Comparison of ENCODE assay signal across 9 cellular contexts in genomic region chr14:104116544-104117340, GRCh38. TPM values are rescaled to one million over a fixed set of nuclear protein-coding genes. Genes with fewer than 3 reads are reported as not detected.
DNase-seq lines count a peak whose midpoint lies in the region; ATAC-seq and TF ChIP-seq lines count a peak whose summit lies in the region.
"Had no signal": no experiment of that assay in that cellular context is flagged by ENCODE, and none has a peak within 500 bp of the region (broad histone marks: within the 10 kb centered on the region; RNA-seq: fewer than 3 reads in every experiment).

No MANE protein-coding gene starts in this region.

- ATAC-seq in HG03521 (IDR thresholded peaks at IDR 0.05; ENCODE audit: unreplicated experiment), result no peak

- no peak for TF ChIP-seq CTCF in transverse colon (IDR thresholded peaks at IDR 0.05)

- H3K4me3 ChIP-seq in ectodermal cell (ENCODE audit: insufficient read depth, low read depth, low read length) (peak overlapping the region; percentile 25), mesendoderm (ENCODE audit: low read length) (no peak overlapping the region), transverse colon (peak overlapping the region; percentile 39 to 63 (median 52))

- H3K9ac ChIP-seq in mesendoderm (ENCODE audit: low read length), result peak overlapping the region; percentile 45

- peak; percentile 22 for DNase-seq in activated CD8-positive, alpha-beta memory T cell treated with anti-CD3 and anti-CD28 coated beads, Interleukin-2, amount 50 U/mL, for 4 hours
- no peak for DNase-seq in activated CD8-positive, alpha-beta memory T cell treated with anti-CD3 and anti-CD28 coated beads, Interleukin-2, amount 50 U/mL, for 48 hours
- no peak for DNase-seq in mesendoderm
- peak; percentile 83 for DNase-seq in transverse colon
- no peak for DNase-seq in activated T-helper 1 cell treated with anti-CD3 and anti-CD28 coated beads, Interleukin-12 subunit alpha, Interleukin-12 subunit beta, Interleukin-2, Interleukin-4 antibody, amounts not matched to agents 30 ng/mL and 10 ng/mL and 1 ng/mL, durations not matched to agents 14 hours and 24 hours and 36 hours (ENCODE audit: low spot score)
- DNase-seq in NCI-H1930 (lab: John Stamatoyannopoulos, UW), result no peak

- H3K9me3 Mint-ChIP-seq in activated T-helper 1 cell treated with anti-CD3 and anti-CD28 coated beads, Interleukin-12 subunit alpha, Interleukin-12 subunit beta, Interleukin-2, Interleukin-4 antibody, amounts not matched to agents 30 ng/mL and 10 ng/mL and 1 ng/mL, durations not matched to agents 14 hours and 24 hours and 36 hours, result no peaks in the 10 kb centered on the region

- peak overlapping the region; percentile 64 for H3K56ac ChIP-seq in mesendoderm (ENCODE audit: low read length)

- H3K27ac Mint-ChIP-seq in activated T-helper 1 cell treated with anti-CD3 and anti-CD28 coated beads, Interleukin-12 subunit alpha, Interleukin-12 subunit beta, Interleukin-2, Interleukin-4 antibody, amounts not matched to agents 30 ng/mL and 10 ng/mL and 1 ng/mL, durations not matched to agents 14 hours and 24 hours and 36 hours, result no peak overlapping the region

- H3K27ac ChIP-seq in ectodermal cell (ENCODE audit: insufficient read depth, low read depth, low read length, poor library complexity, severe bottlenecking), result no peak overlapping the region
- no peak overlapping the region for H3K27ac ChIP-seq in mesendoderm (ENCODE audit: low read depth, low read length)
- H3K27ac ChIP-seq in transverse colon, result peak overlapping the region; percentile 75 to 87 (median 82)

- peak; percentile 23 for TF ChIP-seq POLR2A in transverse colon (IDR thresholded peaks at IDR 0.05)

- H3K27me3 Mint-ChIP-seq in activated T-helper 1 cell treated with anti-CD3 and anti-CD28 coated beads, Interleukin-12 subunit alpha, Interleukin-12 subunit beta, Interleukin-2, Interleukin-4 antibody, amounts not matched to agents 30 ng/mL and 10 ng/mL and 1 ng/mL, durations not matched to agents 14 hours and 24 hours and 36 hours (ENCODE audit: insufficient read depth), result peaks cover 22% of the 10 kb centered on the region

- no peak overlapping the region for H3K23ac ChIP-seq in mesendoderm (ENCODE audit: low read length)

- intact Hi-C loops in transverse colon (cut with DNase I; ENCODE audit: low total_unique reads), result no loop called here
- intact Hi-C loops in activated T-helper 1 cell treated with anti-CD3 and anti-CD28 coated beads, Interleukin-12 subunit alpha, Interleukin-12 subunit beta, Interleukin-2, Interleukin-4 antibody, amounts not matched to agents 30 ng/mL and 10 ng/mL and 1 ng/mL, durations not matched to agents 14 hours and 24 hours and 36 hours (cut with micrococcal nuclease), result no loop called here

- no peak overlapping the region for H2BK120ac ChIP-seq in mesendoderm (ENCODE audit: low read depth, low read length)

- no peaks in the 10 kb centered on the region for H3K4me1 Mint-ChIP-seq in activated T-helper 1 cell treated with anti-CD3 and anti-CD28 coated beads, Interleukin-12 subunit alpha, Interleukin-12 subunit beta, Interleukin-2, Interleukin-4 antibody, amounts not matched to agents 30 ng/mL and 10 ng/mL and 1 ng/mL, durations not matched to agents 14 hours and 24 hours and 36 hours (ENCODE audit: low read depth)

- H3K9me3 ChIP-seq in ectodermal cell (ENCODE audit: control insufficient read depth, low read length), result no peaks in the 10 kb centered on the region
- H3K9me3 ChIP-seq in transverse colon, result no peaks in the 10 kb centered on the region

- no peak overlapping the region for H4K8ac ChIP-seq in mesendoderm (ENCODE audit: low read depth, low read length)

- H3K27me3 ChIP-seq in ectodermal cell (ENCODE audit: control insufficient read depth, insufficient read depth, low read length, poor library complexity, severe bottlenecking) (peaks cover 62% of the 10 kb centered on the region), mesendoderm (ENCODE audit: insufficient read depth, low read length, poor library complexity) (peaks cover 10% of the 10 kb centered on the region), transverse colon (peaks cover 44% of the 10 kb centered on the region)

- in situ Hi-C loops in transverse colon (cut with MboI; ENCODE audit: low pct_ligation_motif_present in 1 of 4, low pct_unique_long_range_greater_than_20kb in 1 of 4, low sequenced_read_pairs in 3 of 4), result no loop called here

- no peaks in the 10 kb centered on the region for H3K79me1 ChIP-seq in mesendoderm (ENCODE audit: low read length)

- H3K36me3 ChIP-seq in ectodermal cell (ENCODE audit: control insufficient read depth, insufficient read depth, low read length) (no peaks in the 10 kb centered on the region), mesendoderm (ENCODE audit: control insufficient read depth, insufficient read depth, low read length) (no peaks in the 10 kb centered on the region), transverse colon (no peaks in the 10 kb centered on the region)

- H3K4ac ChIP-seq in mesendoderm (ENCODE audit: low read depth, low read length), result no peak overlapping the region

- H3K4me2 ChIP-seq in mesendoderm (ENCODE audit: low read length), result peak overlapping the region; percentile 25

- H4K5ac ChIP-seq in mesendoderm (ENCODE audit: low read length), result no peak overlapping the region

- no peak overlapping the region for H2BK5ac ChIP-seq in mesendoderm (ENCODE audit: low read length)

- no peak for TF ChIP-seq EP300 in transverse colon (IDR thresholded peaks at IDR 0.05; ENCODE audit: low read depth)

- H3K4me1 ChIP-seq in ectodermal cell (ENCODE audit: control insufficient read depth, insufficient read depth, low read length), result no peaks in the 10 kb centered on the region
- no peaks in the 10 kb centered on the region for H3K4me1 ChIP-seq in mesendoderm (ENCODE audit: control insufficient read depth, low read depth, low read length)
- peaks cover 0 to 23% (median 18%) of the 10 kb centered on the region in 4 donors for H3K4me1 ChIP-seq in transverse colon

- no peak overlapping the region for H3K4me3 Mint-ChIP-seq in activated T-helper 1 cell treated with anti-CD3 and anti-CD28 coated beads, Interleukin-12 subunit alpha, Interleukin-12 subunit beta, Interleukin-2, Interleukin-4 antibody, amounts not matched to agents 30 ng/mL and 10 ng/mL and 1 ng/mL, durations not matched to agents 14 hours and 24 hours and 36 hours

- no peak overlapping the region for H2BK15ac ChIP-seq in mesendoderm (replicated peaks; ENCODE audit: low read depth)

- H3K36me3 Mint-ChIP-seq in activated T-helper 1 cell treated with anti-CD3 and anti-CD28 coated beads, Interleukin-12 subunit alpha, Interleukin-12 subunit beta, Interleukin-2, Interleukin-4 antibody, amounts not matched to agents 30 ng/mL and 10 ng/mL and 1 ng/mL, durations not matched to agents 14 hours and 24 hours and 36 hours (ENCODE audit: low read depth), result no peaks in the 10 kb centered on the region

- no peaks in the 10 kb centered on the region for H3K79me2 ChIP-seq in mesendoderm (ENCODE audit: control insufficient read depth, insufficient read depth, low read length)

- 5% methylated on average over 91 of the region's 91 CpGs for WGBS in ectodermal cell, 2 experiments
- no CpG with 5 or more reads among the region's 91 CpGs for WGBS in mesendoderm (ENCODE audit: extremely low coverage, insufficient coverage, low lambda C conversion rate)
- WGBS in transverse colon (ENCODE audit: low coverage in 1 of 2), 2 donors, result 0 to 1% methylated on average over 1 to 39 of the region's 91 CpGs

- H2AK5ac ChIP-seq in mesendoderm (ENCODE audit: low read length), result no peak overlapping the region

- no peak overlapping the region for H3K18ac ChIP-seq in mesendoderm (ENCODE audit: low read length)

RNA-seq across cellular contexts. Expression of gene KIF26A, which starts 21.6 kb away (rescaled TPM):
- polyA plus RNA-seq in ectodermal cell (2013, experiment 1 of 4), result 7.4 TPM
- 9.8 TPM for polyA plus RNA-seq in ectodermal cell (2013, experiment 2 of 4)
- 8.6 TPM for polyA plus RNA-seq in ectodermal cell (2013, experiment 3 of 4)
- polyA plus RNA-seq in ectodermal cell (2013, experiment 4 of 4), result 8.3 TPM
- 6.3 TPM for polyA plus RNA-seq in mesendoderm (2013, experiment 1 of 2)
- 6.3 TPM for polyA plus RNA-seq in mesendoderm (2013, experiment 2 of 2)
- total RNA-seq in transverse colon, result 1 to 10 TPM; 2.2 to 7.8 (median 4.4) TPM
- 0.05 and 0.17 TPM in 2 replicates for total RNA-seq in activated T-helper 1 cell treated with anti-CD3 and anti-CD28 coated beads, Interleukin-12 subunit alpha, Interleukin-12 subunit beta, Interleukin-2, Interleukin-4 antibody, amounts not matched to agents 30 ng/mL and 10 ng/mL and 1 ng/mL, durations not matched to agents 14 hours and 24 hours and 36 hours

RNA-seq across cellular contexts. Expression of gene ASPG, which starts 31.2 kb away (rescaled TPM):
- polyA plus RNA-seq in ectodermal cell (2013, experiment 1 of 4), result 0.81 TPM
- polyA plus RNA-seq in ectodermal cell (2013, experiment 2 of 4), result 0.48 TPM
- polyA plus RNA-seq in ectodermal cell (2013, experiment 3 of 4), result 0.27 TPM
- 0.93 TPM for polyA plus RNA-seq in ectodermal cell (2013, experiment 4 of 4)
- polyA plus RNA-seq in mesendoderm (2013, experiment 1 of 2), result 0.01 TPM
- polyA plus RNA-seq in mesendoderm (2013, experiment 2 of 2), result 0.08 TPM
- 10 to 100 TPM in 2 of 4 donors, 1 to 10 TPM in 2; 4.4 to 20.3 (median 8.7) TPM for total RNA-seq in transverse colon
- total RNA-seq in activated T-helper 1 cell treated with anti-CD3 and anti-CD28 coated beads, Interleukin-12 subunit alpha, Interleukin-12 subunit beta, Interleukin-2, Interleukin-4 antibody, amounts not matched to agents 30 ng/mL and 10 ng/mL and 1 ng/mL, durations not matched to agents 14 hours and 24 hours and 36 hours, result not detected in 2 replicates
- total RNA-seq: T-helper 1 cell treated with Interleukin-12 subunit alpha and Interleukin-12 subunit beta and Interleukin-4 antibody, amounts not matched to agents 30 ng/mL and 1 ng/mL, for 36 hours had no signal

Comparison
In these comparisons a context has a peak if more than half of its experiments do, and no peak if none do; other contexts are left out.
1. DNase-seq: peak in activated CD8-positive, alpha-beta memory T cell treated with anti-CD3 and anti-CD28 coated beads, Interleukin-2, amount 50 U/mL, for 4 hours (single experiment) and transverse colon (single experiment); none in activated CD8-positive, alpha-beta memory T cell treated with anti-CD3 and anti-CD28 coated beads, Interleukin-2, amount 50 U/mL, for 48 hours (single experiment), mesendoderm (single experiment), activated T-helper 1 cell treated with anti-CD3 and anti-CD28 coated beads, Interleukin-12 subunit alpha, Interleukin-12 subunit beta, Interleukin-2, Interleukin-4 antibody, amounts not matched to agents 30 ng/mL and 10 ng/mL and 1 ng/mL, durations not matched to agents 14 hours and 24 hours and 36 hours (single experiment) and NCI-H1930 (0 of 2).
2. H3K27ac ChIP-seq: peak in transverse colon (4 of 4); none in ectodermal cell (single experiment) and mesendoderm (single experiment).